8 cellular contexts compared by ENCODE assay signal in genomic region chr11:122628691-122629555, GRCh38. TPM values are rescaled to one million over a fixed set of nuclear protein-coding genes. Genes with fewer than 3 reads are reported as not detected.
DNase-seq lines count a peak whose midpoint lies in the region; ATAC-seq and TF ChIP-seq lines count a peak whose summit lies in the region.

No MANE protein-coding gene starts in this region.

- no peak overlapping the region for H4K5ac ChIP-seq in IMR-90 (ENCODE audit: low read depth, low read length)

- H4K20me1 ChIP-seq in IMR-90 (ENCODE audit: insufficient read depth, low read length) = no peaks in the 10 kb centered on the region

- no peak for TF ChIP-seq EP300 in ovary (IDR thresholded peaks at IDR 0.05)

- in situ Hi-C loops in IMR-90 (cut with MboI; ENCODE audit: low sequenced_read_pairs) = no loop called here

- no peak overlapping the region for H3K23ac ChIP-seq in IMR-90 (ENCODE audit: low read depth, low read length)

- BruUV-seq in IMR-90 (replicated peaks; lab: Mats Ljungman, UMichigan) = no TSS peak

- no peak overlapping the region for H3K18ac ChIP-seq in IMR-90 (ENCODE audit: low read depth, low read length)

- no peak overlapping the region for H3K9ac ChIP-seq in IMR-90 (ENCODE audit: low read depth, low read length)

- no peak overlapping the region for H3K56ac ChIP-seq in IMR-90 (ENCODE audit: extremely low read depth, insufficient read depth, low read length)

- intact Hi-C loops in IMR-90 (cut with micrococcal nuclease) (loop anchor here (1.0 kb wide), 3 partner anchors 49 to 225 kb away; no protein-coding TSS in a partner anchor), ovary (cut with DNase I) (loop anchor here in 1 of 4 donors (5.0 kb wide), 1 partner anchor 153 kb away; no protein-coding TSS in a partner anchor), tibial artery (cut with DNase I; ENCODE audit: low total_unique reads) (loop anchor here (5.0 kb wide), 1 partner anchor 223 kb away; no protein-coding TSS in a partner anchor)

- H2AK5ac ChIP-seq in IMR-90 (ENCODE audit: low read depth, low read length) = no peak overlapping the region

- H3K79me1 ChIP-seq in IMR-90 (ENCODE audit: low read depth in 1 of 2, low read length in 2 of 2) = no peaks in the 10 kb centered on the region

- H4K8ac ChIP-seq in IMR-90 (ENCODE audit: low read depth in 2 of 2, low read length in 2 of 2) = peak overlapping the region in 1 of 2 experiments; percentile 66; a peak in 1 of 4 replicates

- peak; percentile 93 for TF ChIP-seq CTCF in IMR-90 (conservative IDR thresholded peaks at IDR 0.05; ENCODE audit: low read depth, low read length)
- TF ChIP-seq CTCF in foreskin keratinocyte (conservative IDR thresholded peaks at IDR 0.05) = peak; percentile 89
- peak; percentile 18 to 58 (median 27) for TF ChIP-seq CTCF in ovary (IDR thresholded peaks at IDR 0.05)
- peak; percentile 72 to 81 for TF ChIP-seq CTCF in tibial artery (IDR thresholded peaks at IDR 0.05)

- ATAC-seq in IMR-90 (ENCODE audit: low read depth) (peak; percentile 95), foreskin keratinocyte (peak; percentile 80)

- TF ChIP-seq POLR2A in IMR-90 (IDR thresholded peaks at IDR 0.05; ENCODE audit: low read depth, low read length) (no peak), ovary (IDR thresholded peaks at IDR 0.05) (no peak)

- no peak overlapping the region for H3K4me2 ChIP-seq in IMR-90 (ENCODE audit: low read depth, low read length)

- peak; percentile 15 for DNase-seq in NCI-H2107 (lab: John Stamatoyannopoulos, UW)
- no peak for DNase-seq in NCI-H2107 treated with DMSO at 0.1 percent for 48 hours (lab: John Stamatoyannopoulos, UW; ENCODE audit: unreplicated experiment)
- DNase-seq in IMR-90 = peak; percentile 77
- peak; percentile 33 to 65 for DNase-seq in SJCRH30
- peak; percentile 54 for DNase-seq in activated effector memory CD4-positive, alpha-beta T cell treated with Interleukin-2 at 50 U/mL for 16 hours
- peak; percentile 21 to 51 for DNase-seq in foreskin keratinocyte
- DNase-seq in ovary = peak; percentile 22 to 68 (median 49)
- DNase-seq in tibial artery = peak; percentile 77 to 79

- H2BK120ac ChIP-seq in IMR-90 (ENCODE audit: low read depth, low read length) = no peak overlapping the region

- H3K27me3 ChIP-seq in IMR-90 (ENCODE audit: control insufficient read depth, insufficient read depth, low read length) (peaks cover 9% of the 10 kb centered on the region), SJCRH30 (no peaks in the 10 kb centered on the region), foreskin keratinocyte (no peaks in the 10 kb centered on the region), ovary (no peaks in the 10 kb centered on the region), tibial artery (peaks cover 0 to 28% of the 10 kb centered on the region in 2 donors)

- H2BK15ac ChIP-seq in IMR-90 (ENCODE audit: low read depth, low read length) = no peak overlapping the region

- TF ChIP-seq RAD21 in IMR-90 (IDR thresholded peaks at IDR 0.05; ENCODE audit: low read length) = peak; percentile 88

- CTCF ChIA-PET in IMR-90 (lab: Yijun Ruan, JAX) = interaction anchor here (0.6 to 2.8 kb wide), 13 partner anchors 29 to 422 kb away, joined by 3 to 39 read pairs (median 4); no protein-coding TSS in a partner anchor

- H3K9me3 ChIP-seq in IMR-90 (ENCODE audit: control insufficient read depth, insufficient read depth, low read length) = no peaks in the 10 kb centered on the region
- H3K9me3 ChIP-seq in SJCRH30 (replicated peaks) = no peaks in the 10 kb centered on the region
- H3K9me3 ChIP-seq in ovary = no peaks in the 10 kb centered on the region
- no peaks in the 10 kb centered on the region for H3K9me3 ChIP-seq in tibial artery

- H3K9me1 ChIP-seq in IMR-90 (ENCODE audit: insufficient read depth, low read length) = no peaks in the 10 kb centered on the region; the same call in 1 of the 2 replicates

- H2BK20ac ChIP-seq in IMR-90 (ENCODE audit: low read depth, low read length) = no peak overlapping the region

- H3K27ac ChIP-seq in IMR-90 (ENCODE audit: insufficient read depth, low read length) = no peak overlapping the region
- H3K27ac ChIP-seq in SJCRH30 = no peak overlapping the region
- no peak overlapping the region for H3K27ac ChIP-seq in foreskin keratinocyte
- no peak overlapping the region for H3K27ac ChIP-seq in ovary
- no peak overlapping the region for H3K27ac ChIP-seq in tibial artery

- H3K4me1 ChIP-seq in IMR-90 (ENCODE audit: control insufficient read depth, insufficient read depth, low read length) (peaks cover 6% of the 10 kb centered on the region), SJCRH30 (no peaks in the 10 kb centered on the region), foreskin keratinocyte (peaks cover 20% of the 10 kb centered on the region), ovary (ENCODE audit: insufficient read depth) (no peaks in the 10 kb centered on the region), tibial artery (no peaks in the 10 kb centered on the region)

- no peaks in the 10 kb centered on the region for H3K36me3 ChIP-seq in IMR-90 (ENCODE audit: control insufficient read depth, insufficient read depth, low read length)
- no peaks in the 10 kb centered on the region for H3K36me3 ChIP-seq in SJCRH30
- no peaks in the 10 kb centered on the region for H3K36me3 ChIP-seq in ovary
- no peaks in the 10 kb centered on the region for H3K36me3 ChIP-seq in tibial artery

- POLR2A ChIA-PET in IMR-90 (lab: Charles Lee; ENCODE audit: unreplicated experiment) = interaction anchor here (0.6 kb wide), 1 partner anchor 1091 kb away, joined by 3 read pairs; no protein-coding TSS in a partner anchor

- 0 out of 2 replicates have a peak overlapping the region, but pooled peaks have one; percentile 51 for H3K14ac ChIP-seq in IMR-90 (replicated peaks; ENCODE audit: low read depth, low read length)

- peak overlapping the region; percentile 2 for H2AFZ ChIP-seq in IMR-90 (replicated peaks; ENCODE audit: low read length, poor library complexity)

- no peak overlapping the region for H2BK5ac ChIP-seq in IMR-90 (ENCODE audit: low read depth, low read length, poor library complexity, severe bottlenecking)

- H3K4ac ChIP-seq in IMR-90 (ENCODE audit: low read depth, low read length) = no peak overlapping the region

- dilution Hi-C loops in IMR-90 (cut with HindIII; ENCODE audit: low sequenced_read_pairs, unreplicated experiment) = no loop called here

- H2AK9ac ChIP-seq in IMR-90 (replicated peaks; ENCODE audit: low read depth, low read length, poor library complexity) = no peak overlapping the region

- no peak overlapping the region for H3K4me3 ChIP-seq in IMR-90 (ENCODE audit: insufficient read depth, low read depth, low read length)
- no peak overlapping the region for H3K4me3 ChIP-seq in SJCRH30
- no peak overlapping the region for H3K4me3 ChIP-seq in ovary
- no peak overlapping the region for H3K4me3 ChIP-seq in tibial artery

- 0% methylated on average over 1 of the region's 11 CpGs; no CpG with 5 or more reads in 1 of the 2 experiments for WGBS in IMR-90 (ENCODE audit: extremely low coverage in 2 of 2, insufficient read length in 1 of 2), 2 experiments
- 25 to 27% (median 25%) methylated on average over 11 of the region's 11 CpGs for WGBS in ovary, 3 donors

- no peak overlapping the region for H4K91ac ChIP-seq in IMR-90 (ENCODE audit: insufficient read depth, low read depth, low read length)

TF ChIP-seq in IMR-90, 13 proteins besides CTCF, POLR2A, EP300 and RAD21:
- peak; percentile 94 for TF ChIP-seq SMC3 (IDR thresholded peaks at IDR 0.05; ENCODE audit: low read depth, low read length)
- TF ChIP-seq MAZ (IDR thresholded peaks at IDR 0.05; ENCODE audit: borderline replicate concordance, low read depth, low read length) = no peak
TF ChIP-seq in IMR-90: peak in this region for 1.

RNA-seq across cellular contexts. Expression of gene UBASH3B, which starts 26.6 kb away (rescaled TPM):
- 48.0 and 48.6 TPM in 2 replicates for total RNA-seq in IMR-90 (2012; rRNA removed)
- 27.2 and 28.5 TPM in 2 replicates for polyA plus RNA-seq in IMR-90 (2012; rRNA removed)
- 21.2 and 31.1 TPM in 2 replicates for polyA plus RNA-seq in IMR-90 (2012; cell fraction: cytosol; rRNA removed)
- polyA plus RNA-seq in IMR-90 (2012; cell fraction: nucleus; rRNA removed; ENCODE audit: low replicate concordance) = 23.4 and 27.3 TPM in 2 replicates
- 0.38 TPM in 2 replicates for total RNA-seq in SJCRH30 (2014; rRNA removed; shearing (Covaris generic))
- total RNA-seq in foreskin keratinocyte = 21.8 and 28.3 TPM in 2 replicates
- polyA plus RNA-seq in foreskin keratinocyte = 6.0 and 6.5 TPM in 2 replicates
- 1 to 10 TPM in 6 of 7 donors, under 1 TPM in 1; 0.92 to 5.9 (median 1.8) TPM for total RNA-seq in ovary
- 1 to 10 TPM in 1 of 2 donors, under 1 TPM in 1; 0.31 to 1.8 TPM for polyA plus RNA-seq in ovary

Comparison
In these comparisons a context has a peak if more than half of its experiments do, and no peak if none do; other contexts are left out.
1. CTCF ChIP-seq: peak in every context shown above with its lines; median percentile 93 in IMR-90; 89 in foreskin keratinocyte; 76 in tibial artery; 27 in ovary.